14 cellular contexts compared by ENCODE assay signal in the genomic region with DNA sequence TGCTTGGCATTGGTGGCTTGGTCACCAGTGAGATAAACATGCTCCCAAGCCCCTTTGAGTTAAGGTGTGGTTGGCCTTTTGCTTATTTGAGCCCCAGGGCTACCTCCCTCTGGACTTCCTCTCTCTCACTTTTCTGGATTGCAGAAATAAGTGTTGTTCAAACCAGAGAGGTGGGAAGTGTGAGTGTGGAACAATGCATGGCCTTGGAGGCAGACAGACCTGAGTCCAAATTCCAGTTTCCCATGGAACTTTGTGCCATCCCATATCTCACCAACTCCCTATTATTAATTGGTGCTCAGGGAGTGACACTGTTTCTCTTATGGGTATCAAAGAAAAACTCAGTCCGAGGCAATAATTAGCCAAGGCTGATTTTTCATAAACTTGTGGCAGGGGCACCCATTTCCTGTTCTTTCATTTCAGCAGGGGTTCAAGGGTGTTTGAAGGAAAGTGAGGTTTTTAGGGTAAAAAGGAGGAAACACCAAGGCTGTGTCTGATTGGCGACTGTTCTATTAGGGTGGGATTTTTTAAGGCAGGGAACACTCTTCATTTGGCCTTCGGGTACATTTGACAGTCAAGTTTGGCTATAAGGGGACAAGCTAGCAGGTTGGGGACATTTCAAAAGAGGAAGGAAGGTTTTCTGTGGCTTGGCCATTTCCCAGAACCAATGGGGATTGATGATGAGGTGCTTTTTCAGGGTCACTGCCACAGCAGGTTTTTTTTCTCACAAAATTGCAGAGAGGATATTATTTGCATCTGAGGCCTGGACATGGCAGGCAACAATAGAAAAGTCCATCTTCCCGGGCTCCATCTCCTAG.
DNase-seq lines count a peak whose midpoint lies in the region; ATAC-seq and TF ChIP-seq lines count a peak whose summit lies in the region.
"Had no signal": no experiment of that assay in that cellular context is flagged by ENCODE, and none has a peak within 500 bp of the region (broad histone marks: within the 10 kb centered on the region; RNA-seq: fewer than 3 reads in every experiment).

No MANE protein-coding gene starts in this region.

- H2AFZ ChIP-seq in Loucy (ENCODE audit: low read length): peak overlapping the region; percentile 59

- H3K27ac ChIP-seq in psoas muscle: no peak overlapping the region
- no peak overlapping the region for H3K27ac ChIP-seq in breast epithelium
- H3K27ac ChIP-seq: HL-60, neutrophil had no signal

- H3K4me3 ChIP-seq in Loucy (ENCODE audit: low read length, poor library complexity, severe bottlenecking) (peak overlapping the region; percentile 18), psoas muscle (no peak overlapping the region), breast epithelium (no peak overlapping the region)

- 75 to 81% (median 77%) methylated on average over 4 of the region's 4 CpGs for WGBS in psoas muscle, 3 donors

- no peaks in the 10 kb centered on the region for H3F3A ChIP-seq in Loucy (ENCODE audit: low read depth)

- no peak for TF ChIP-seq POLR2A in breast epithelium (IDR thresholded peaks at IDR 0.05)

- no peaks in the 10 kb centered on the region for H4K20me1 ChIP-seq in Loucy (ENCODE audit: insufficient read depth, low read length, poor library complexity, severe bottlenecking)

- intact Hi-C loops in psoas muscle (cut with DNase I) (no loop called here), breast epithelium (cut with DNase I; ENCODE audit: low total_unique reads) (no loop called here)

- no peaks in the 10 kb centered on the region for H3K79me2 ChIP-seq in Loucy (ENCODE audit: insufficient read depth, low read length)

- peak overlapping the region; percentile 61 for H3K4me2 ChIP-seq in Loucy (ENCODE audit: low read depth, low read length, poor library complexity, severe bottlenecking)

- H3K9me3 ChIP-seq in Loucy (ENCODE audit: insufficient read depth, low read depth, low read length) (no peaks in the 10 kb centered on the region), psoas muscle (no peaks in the 10 kb centered on the region), breast epithelium (no peaks in the 10 kb centered on the region)
- H3K9me3 ChIP-seq: neutrophil had no signal

- H3K9me2 ChIP-seq in Loucy (replicated peaks; ENCODE audit: low read depth, low read length): no peaks in the 10 kb centered on the region

- ATAC-seq in GM18517 (IDR thresholded peaks at IDR 0.05; ENCODE audit: unreplicated experiment) (peak; percentile 76), GM19467 (IDR thresholded peaks at IDR 0.05; ENCODE audit: unreplicated experiment) (peak; percentile 55), HG02943 (IDR thresholded peaks at IDR 0.05; ENCODE audit: low read depth, unreplicated experiment) (peak; percentile 67), psoas muscle (no peak)

- peaks cover 43% of the 10 kb centered on the region for H3K4me1 ChIP-seq in Loucy (ENCODE audit: insufficient read depth, low read length, poor library complexity, severe bottlenecking)
- no peaks in the 10 kb centered on the region for H3K4me1 ChIP-seq in psoas muscle
- no peaks in the 10 kb centered on the region for H3K4me1 ChIP-seq in breast epithelium

- DNase-seq in psoas muscle (no peak), NCI-H526 treated with DMSO at 0.1 percent for 48 hours (lab: John Stamatoyannopoulos, UW) (no peak), NCI-H1105 treated with DMSO at 0.1 percent for 48 hours (lab: John Stamatoyannopoulos, UW) (no peak), breast epithelium (ENCODE audit: low spot score in 2 of 2) (no peak)
- DNase-seq: activated CD4-positive, alpha-beta T cell treated with anti-CD3 and anti-CD28 coated beads, Interleukin-2, amount 10 ng/mL, durations not matched to agents 7 days and 5 days; cortex of kidney; NCI-H1417 treated with DMSO at 0.1 percent for 48 hours; stimulated activated CD4-positive, alpha-beta T cell treated with anti-CD3 and anti-CD28 coated beads, Interleukin-2, amount 100 ng/mL, for 48 hours had no signal

- peak overlapping the region; percentile 26 for H3K9ac ChIP-seq in Loucy (ENCODE audit: low read depth, low read length, poor library complexity, severe bottlenecking)

- no peak for TF ChIP-seq CTCF in Loucy (conservative IDR thresholded peaks at IDR 0.05; ENCODE audit: low read length)
- no peak for TF ChIP-seq CTCF in psoas muscle (IDR thresholded peaks at IDR 0.05)
- no peak for TF ChIP-seq CTCF in breast epithelium (IDR thresholded peaks at IDR 0.05)

- no peaks in the 10 kb centered on the region for H3K27me3 ChIP-seq in Loucy (ENCODE audit: insufficient read depth, low read length, poor library complexity, severe bottlenecking)
- no peaks in the 10 kb centered on the region for H3K27me3 ChIP-seq in psoas muscle (ENCODE audit: insufficient read depth in 3 of 3, low read length in 2 of 3)
- H3K27me3 ChIP-seq in breast epithelium: no peaks in the 10 kb centered on the region
- H3K27me3 ChIP-seq: neutrophil had no signal

- H3K36me3 ChIP-seq in Loucy (ENCODE audit: insufficient read depth, low read length): no peaks in the 10 kb centered on the region
- H3K36me3 ChIP-seq in psoas muscle (ENCODE audit: insufficient read depth in 1 of 2, low read depth in 1 of 2): no peaks in the 10 kb centered on the region
- no peaks in the 10 kb centered on the region for H3K36me3 ChIP-seq in breast epithelium
- H3K36me3 ChIP-seq: neutrophil had no signal

Comparison
In these comparisons a context has a peak if more than half of its experiments do, and no peak if none do; other contexts are left out.
1. ATAC-seq: peak in GM18517 (single experiment), GM19467 (single experiment) and HG02943 (single experiment); none in psoas muscle (0 of 4).